In the genomic region with DNA sequence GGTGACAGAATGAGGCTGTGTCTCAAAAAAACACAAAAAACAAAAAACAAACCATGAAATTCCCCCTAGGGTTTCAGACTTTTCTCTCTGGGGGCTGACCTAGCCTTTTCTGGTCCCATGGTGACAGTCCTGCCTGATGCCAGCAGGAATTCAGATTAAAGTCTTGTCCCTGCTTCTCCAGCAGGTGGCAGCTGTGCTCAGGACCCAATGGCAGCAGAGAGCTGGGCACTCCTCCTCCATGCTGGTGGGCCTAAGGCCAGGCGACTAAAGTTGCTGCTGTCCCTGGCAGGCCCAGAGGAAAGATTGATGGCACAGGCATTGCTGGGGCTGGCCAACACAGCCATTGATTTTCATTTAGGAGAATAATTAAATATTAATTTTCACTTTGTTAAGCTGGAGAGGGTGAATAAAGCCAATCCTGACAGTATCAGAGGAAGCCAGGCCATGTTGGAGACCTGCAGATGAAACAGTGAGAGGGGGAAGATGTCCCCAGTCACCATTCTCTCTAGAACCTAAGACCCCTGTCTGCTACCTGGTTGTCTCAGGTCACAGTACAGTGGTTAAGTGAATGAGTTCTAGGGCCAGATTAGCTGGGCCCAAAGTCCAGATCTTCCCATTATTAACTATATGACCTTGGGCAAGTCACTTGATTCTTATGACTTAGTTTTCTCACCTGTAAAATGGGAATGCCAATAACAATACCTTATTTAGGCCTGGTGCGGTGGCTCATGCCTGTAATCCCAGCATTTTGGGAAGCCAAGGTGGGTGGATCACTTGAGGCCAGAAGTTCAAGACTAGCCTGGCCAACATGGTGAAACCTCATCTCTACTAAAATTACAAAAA, we compare ENCODE assay signal across 8 cellular contexts. TPM values are rescaled to one million over a fixed set of nuclear protein-coding genes. Genes with fewer than 3 reads are reported as not detected.
A peak's percentile ranks its signal among the peaks of the same experiment; 100 is the strongest.
DNase-seq lines count a peak whose midpoint lies in the region; ATAC-seq and TF ChIP-seq lines count a peak whose summit lies in the region.

No MANE protein-coding gene starts in this region.

- H3K27me3 ChIP-seq in AG04450 (ENCODE audit: control insufficient read depth, insufficient read depth, low read length): peaks cover 18% of the 10 kb centered on the region
- no peaks in the 10 kb centered on the region for H3K27me3 ChIP-seq in Loucy (ENCODE audit: insufficient read depth, low read length, poor library complexity, severe bottlenecking)
- no peaks in the 10 kb centered on the region for H3K27me3 ChIP-seq in SJCRH30

- no peak overlapping the region for H3K4me3 ChIP-seq in AG04450 (ENCODE audit: low read depth, low read length)
- no peak overlapping the region for H3K4me3 ChIP-seq in Loucy (ENCODE audit: low read length, poor library complexity, severe bottlenecking)
- H3K4me3 ChIP-seq in SJCRH30: no peak overlapping the region

- POLR2A ChIA-PET in AG04450 (lab: Yijun Ruan, JAX): no interaction called here

- no peaks in the 10 kb centered on the region for H3K79me2 ChIP-seq in Loucy (ENCODE audit: insufficient read depth, low read length)

- peak; percentile 65 for ATAC-seq in GM18868 (IDR thresholded peaks at IDR 0.05; ENCODE audit: unreplicated experiment)
- no peak for ATAC-seq in HG03520 (IDR thresholded peaks at IDR 0.05; ENCODE audit: unreplicated experiment)

- H3F3A ChIP-seq in Loucy (ENCODE audit: low read depth): no peaks in the 10 kb centered on the region

- H3K9me3 ChIP-seq in AG04450 (ENCODE audit: control insufficient read depth, insufficient read depth, low read length) (no peaks in the 10 kb centered on the region), Loucy (ENCODE audit: insufficient read depth, low read depth, low read length) (no peaks in the 10 kb centered on the region), SJCRH30 (replicated peaks) (no peaks in the 10 kb centered on the region)

- CTCF ChIA-PET in AG04450 (lab: Charles Lee): interaction anchor here (0.8 to 2.3 kb wide), 15 partner anchors 9 to 287 kb away, joined by 3 to 11 read pairs (median 4); no protein-coding TSS in a partner anchor

- no peak overlapping the region for H3K9ac ChIP-seq in Loucy (ENCODE audit: low read depth, low read length, poor library complexity, severe bottlenecking)

- no peak overlapping the region for H3K4me2 ChIP-seq in Loucy (ENCODE audit: low read depth, low read length, poor library complexity, severe bottlenecking)

- no peak overlapping the region for H3K27ac ChIP-seq in AG04450 (ENCODE audit: low read depth, low read length)
- H3K27ac ChIP-seq in SJCRH30: no peak overlapping the region

- DNase-seq in AG04450 (ENCODE audit: low read depth, low spot score) (no peak), SJCRH30 (peak; percentile 75 to 85), glomerular visceral epithelial cell (ENCODE audit: extremely low spot score) (peak; percentile 69), posterior vena cava (ENCODE audit: low spot score) (peak; percentile 90)
- DNase-seq in activated gamma-delta T cell treated with anti-CD3 and anti-CD28 coated beads, Interleukin-2, amount 50 U/mL, for 16 hours (ENCODE audit: low read depth): peak; percentile 39

- H3K36me3 ChIP-seq in Loucy (ENCODE audit: insufficient read depth, low read length): no peaks in the 10 kb centered on the region
- no peaks in the 10 kb centered on the region for H3K36me3 ChIP-seq in SJCRH30

- H3K4me1 ChIP-seq in Loucy (ENCODE audit: insufficient read depth, low read length, poor library complexity, severe bottlenecking) (no peaks in the 10 kb centered on the region), SJCRH30 (no peaks in the 10 kb centered on the region)

- H4K20me1 ChIP-seq in Loucy (ENCODE audit: insufficient read depth, low read length, poor library complexity, severe bottlenecking): no peaks in the 10 kb centered on the region

- TF ChIP-seq CTCF in AG04450 (IDR thresholded peaks at IDR 0.05; ENCODE audit: low read depth, low read length) (peak; percentile 80), Loucy (conservative IDR thresholded peaks at IDR 0.05; ENCODE audit: low read length) (peak; percentile 78)

- H2AFZ ChIP-seq in Loucy (ENCODE audit: low read length): no peak overlapping the region

- intact Hi-C loops in posterior vena cava (cut with DNase I): no loop called here

- H3K9me2 ChIP-seq in Loucy (replicated peaks; ENCODE audit: low read depth, low read length): no peaks in the 10 kb centered on the region

RNA-seq across cellular contexts. Expression of a gene that starts 7.1 kb away (rescaled TPM):
- polyA plus RNA-seq in AG04450 (2011; rRNA removed): 0.07 and 0.10 TPM in 2 replicates
- polyA minus RNA-seq in AG04450 (2011; rRNA and poly(A)+ RNA removed): not detected in 2 replicates
- 0.05 TPM in 1 of 2 replicates, not detected in the other for total RNA-seq in SJCRH30 (2014; rRNA removed; shearing (Covaris generic))
- total RNA-seq in posterior vena cava: 1 to 10 TPM in 1 of 2 donors, under 1 TPM in 1; 0.76 to 1.6 TPM

RNA-seq across cellular contexts. Expression of a gene that starts 40.5 kb away (rescaled TPM):
- polyA plus RNA-seq in AG04450 (2011; rRNA removed): 56.1 and 57.8 TPM in 2 replicates
- 34.9 and 37.1 TPM in 2 replicates for polyA minus RNA-seq in AG04450 (2011; rRNA and poly(A)+ RNA removed)
- 36.1 and 52.5 TPM in 2 replicates for total RNA-seq in SJCRH30 (2014; rRNA removed; shearing (Covaris generic))
- 10 to 100 TPM; 37.6 to 57.0 TPM for total RNA-seq in posterior vena cava
